8 cellular contexts compared by ENCODE assay signal in genomic region chr1:202888507-202889360, GRCh38. TPM values are rescaled to one million over a fixed set of nuclear protein-coding genes. Genes with fewer than 3 reads are reported as not detected.
A peak's percentile ranks its signal among the peaks of the same experiment; 100 is the strongest.
DNase-seq lines count a peak whose midpoint lies in the region; ATAC-seq and TF ChIP-seq lines count a peak whose summit lies in the region.

TSS of gene RABIF (minus strand) at chr1:202889149. CDS start at chr1:202889098, 51 bp downstream.

- peak; percentile 13; the same call in 1 of the 2 replicates for TF ChIP-seq CTCF in VCaP (conservative IDR thresholded peaks at IDR 0.05)
- TF ChIP-seq CTCF in mammary epithelial cell (conservative IDR thresholded peaks at IDR 0.05 in 1 of 2, IDR thresholded peaks at IDR 0.05 in 1 of 2; ENCODE audit: extremely low read depth in 1 of 2, insufficient read depth in 1 of 2, low read depth in 1 of 2, low read length in 2 of 2), result peak in 1 of 2 donors; percentile 37
- no peak for TF ChIP-seq CTCF in smooth muscle cell (IDR thresholded peaks at IDR 0.05; ENCODE audit: borderline replicate concordance, insufficient read depth, poor library complexity, severe bottlenecking)

- H3K4me2 ChIP-seq in mammary epithelial cell (ENCODE audit: insufficient read depth, low read depth, low read length), result peak within 1 kb of the TSS; percentile 87
- peak within 1 kb of the TSS; percentile 88 for H3K4me2 ChIP-seq in smooth muscle cell

- H3K27ac ChIP-seq in VCaP (peak within 1 kb of the TSS; percentile 90), mammary epithelial cell (ENCODE audit: insufficient read depth, low read depth, low read length) (peak within 1 kb of the TSS; percentile 64), smooth muscle cell (ENCODE audit: low read depth) (peak within 1 kb of the TSS; percentile 75)

- H4K20me1 ChIP-seq in mammary epithelial cell (ENCODE audit: insufficient read depth, low read length), result no peaks in the 10 kb centered on the region
- peaks cover 40% of the 10 kb centered on the region for H4K20me1 ChIP-seq in smooth muscle cell (ENCODE audit: low read depth)

- WGBS in mammary epithelial cell (ENCODE audit: low coverage, missing lambda C conversion rate), result 2% methylated on average over 39 of the region's 85 CpGs
- WGBS in smooth muscle cell (ENCODE audit: low lambda C conversion rate), result under 1% methylated on average over 81 of the region's 85 CpGs

- in situ Hi-C loops in ACHN (cut with HindIII; ENCODE audit: low pct_ligation_motif_present, low pct_unique_long_range_greater_than_20kb, low sequenced_read_pairs) (no loop called here), mammary epithelial cell (cut with MboI; ENCODE audit: low sequenced_read_pairs in 2 of 2) (no loop called here)

- intact Hi-C loops in mammary epithelial cell (cut with micrococcal nuclease), result loop anchor here (1.0 to 2.0 kb wide), 3 partner anchors 38 to 81 kb away; partner anchors contain the start of gene PCAT6

- H3K4me1 ChIP-seq in mammary epithelial cell (ENCODE audit: insufficient read depth, low read length), result peaks cover 12% of the 10 kb centered on the region
- peaks cover 14% of the 10 kb centered on the region for H3K4me1 ChIP-seq in smooth muscle cell (ENCODE audit: low read depth)

- peak; percentile 85 for ATAC-seq in GM18870 (IDR thresholded peaks at IDR 0.05; ENCODE audit: unreplicated experiment)
- peak; percentile 90 for ATAC-seq in HG03135 (IDR thresholded peaks at IDR 0.05; ENCODE audit: unreplicated experiment)

- H3K79me2 ChIP-seq in mammary epithelial cell (ENCODE audit: insufficient read depth, low read length) (peaks cover 39% of the 10 kb centered on the region), smooth muscle cell (ENCODE audit: low read depth) (peaks cover 25% of the 10 kb centered on the region)

- H3K27me3 ChIP-seq in mammary epithelial cell (ENCODE audit: insufficient read depth, low read length) (no peaks in the 10 kb centered on the region), smooth muscle cell (ENCODE audit: low read depth) (no peaks in the 10 kb centered on the region)

- H3K4me3 ChIP-seq in mammary epithelial cell (replicated peaks in 1 of 3; ENCODE audit: insufficient read depth in 1 of 3, low read depth in 2 of 3, low read length in 3 of 3), result peak within 1 kb of the TSS; percentile 87 to 93 (median 88)
- peak within 1 kb of the TSS; percentile 77 for H3K4me3 ChIP-seq in smooth muscle cell

- H3K36me3 ChIP-seq in mammary epithelial cell (ENCODE audit: insufficient read depth, low read length) (peaks cover 8% of the 10 kb centered on the region), smooth muscle cell (ENCODE audit: low read depth) (peaks cover 1% of the 10 kb centered on the region)

- H2AFZ ChIP-seq in mammary epithelial cell (ENCODE audit: low read depth, low read length) (peak within 1 kb of the TSS; percentile 94), smooth muscle cell (ENCODE audit: low read depth) (peak within 1 kb of the TSS; percentile 82)

- CTCF ChIA-PET in mammary epithelial cell (lab: Charles Lee; ENCODE audit: low non-redundant PET), result interaction anchor here (0.6 kb wide), 1 partner anchor 1875 kb away, joined by 4 read pairs; no protein-coding TSS in a partner anchor

- no TSS peak for BruUV-seq in mammary epithelial cell (replicated peaks; lab: Mats Ljungman, UMichigan)

- dilution Hi-C loops in mammary epithelial cell (cut with HindIII; ENCODE audit: low sequenced_read_pairs), result loop anchor here (5.0 kb wide), 1 partner anchor 54 kb away; no protein-coding TSS in a partner anchor

- H3K9me3 ChIP-seq in mammary epithelial cell (replicated peaks; ENCODE audit: insufficient read depth, low read length) (no peaks in the 10 kb centered on the region), smooth muscle cell (replicated peaks; ENCODE audit: low read depth) (no peaks in the 10 kb centered on the region)

- H3F3A ChIP-seq in smooth muscle cell (ENCODE audit: low read depth), result peaks cover 10% of the 10 kb centered on the region

- DNase-seq in ACHN (peak; percentile 98), NCI-H2196 treated with DMSO at 0.1 percent for 48 hours (lab: John Stamatoyannopoulos, UW; ENCODE audit: unreplicated experiment) (peak; percentile 95), mammary epithelial cell (peak; percentile 92), iPS-NIHi11 (ENCODE audit: low spot score) (peak; percentile 97), smooth muscle cell (lab: John Stamatoyannopoulos, UW; ENCODE audit: unreplicated experiment) (peak; percentile 90)

- H3K9ac ChIP-seq in mammary epithelial cell (ENCODE audit: insufficient read depth, low read length), result peak within 1 kb of the TSS; percentile 63
- peak within 1 kb of the TSS; percentile 45 for H3K9ac ChIP-seq in smooth muscle cell (ENCODE audit: low read depth)

RNA-seq across cellular contexts. Expression of gene RABIF, which starts in this region (rescaled TPM):
- total RNA-seq in mammary epithelial cell, result 1 to 10 TPM; 5.2 to 8.5 TPM
- 12.4 TPM for polyA plus RNA-seq in mammary epithelial cell
- 6.8 TPM for polyA minus RNA-seq in mammary epithelial cell
- total RNA-seq in smooth muscle cell, result 5.2 and 5.6 TPM in 2 replicates
- 6.9 and 9.8 TPM in 2 replicates for polyA plus RNA-seq in smooth muscle cell

Comparison
In these comparisons a context has a peak if more than half of its experiments do, and no peak if none do; other contexts are left out.
1. Peak in every context shown above with its lines: DNase-seq, ATAC-seq, H3K4me3 ChIP-seq and H3K27ac ChIP-seq.